In the genomic region with DNA sequence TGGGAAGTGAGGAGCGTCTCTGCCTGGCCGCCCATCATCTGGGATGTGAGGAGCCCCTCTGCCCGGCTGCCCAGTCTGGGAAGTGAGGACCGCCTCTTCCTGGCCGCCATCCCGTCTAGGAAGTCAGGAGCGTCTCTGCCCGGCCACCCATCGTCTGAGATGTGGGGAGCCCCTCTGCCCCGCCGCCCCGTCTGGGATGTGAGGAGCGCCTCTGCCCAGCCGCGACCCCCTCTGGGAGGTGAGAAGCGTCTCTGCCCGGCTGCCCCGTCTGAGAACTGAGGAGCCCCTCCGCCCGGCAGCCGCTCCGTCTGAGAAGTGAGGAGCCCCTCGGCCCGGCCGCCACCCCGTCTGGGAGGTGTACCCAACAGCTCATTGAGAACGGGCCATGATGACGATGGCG, we compare ENCODE assay signal across 1 cellular context.
DNase-seq lines count a peak whose midpoint lies in the region.

No MANE protein-coding gene starts in this region.

- DNase-seq in islet precursor cell, result peak; percentile 7
